ENCODE assay signal across 8 cellular contexts in the genomic region with DNA sequence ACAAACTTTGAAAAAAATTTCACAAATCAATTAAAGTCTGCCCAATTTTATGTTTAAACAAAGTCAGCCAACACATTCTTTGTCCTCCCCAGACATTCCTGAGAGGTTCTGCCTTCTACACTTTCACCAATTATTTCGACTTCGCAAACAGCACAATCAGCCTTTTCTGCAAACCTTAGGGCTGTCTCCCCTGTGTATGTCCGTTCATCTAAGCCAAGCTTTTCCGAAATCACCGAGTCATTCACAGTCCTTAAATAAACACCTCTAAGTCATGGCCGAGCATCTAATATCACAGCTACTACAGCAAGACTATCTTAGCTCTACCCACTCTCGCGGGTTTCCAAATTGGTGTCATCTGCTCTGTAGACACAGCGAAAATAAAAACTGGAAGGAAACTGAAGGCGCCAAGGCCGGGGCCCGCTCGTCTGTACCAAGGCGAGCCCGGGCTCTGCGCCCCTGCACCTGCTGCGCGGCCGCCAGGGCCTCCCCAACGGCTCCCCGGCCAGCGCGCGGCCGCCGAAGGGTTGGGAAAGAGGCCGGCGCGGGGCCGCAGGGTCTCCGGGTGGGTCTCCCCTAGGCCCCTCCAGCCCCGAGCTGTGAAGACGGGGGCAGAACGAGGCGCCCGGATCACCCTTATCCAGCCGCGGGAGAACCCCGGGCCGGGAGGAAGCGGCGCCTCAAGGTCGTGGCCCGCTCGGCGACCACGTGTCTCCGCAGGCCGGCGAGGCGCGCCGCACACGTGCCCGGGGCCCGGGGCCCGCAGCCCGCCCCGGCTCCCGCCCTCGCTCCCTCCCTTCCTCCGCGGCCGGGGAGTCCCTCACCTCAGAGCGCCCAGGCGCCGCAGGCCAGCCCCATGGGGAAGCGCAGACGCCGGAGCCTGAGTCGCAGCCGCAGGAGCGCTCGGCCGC. TPM values are rescaled to one million over a fixed set of nuclear protein-coding genes. Genes with fewer than 3 reads are reported as not detected.
DNase-seq lines count a peak whose midpoint lies in the region; ATAC-seq and TF ChIP-seq lines count a peak whose summit lies in the region.

No MANE protein-coding gene starts in this region.

- H3K9ac ChIP-seq in colonic mucosa (ENCODE audit: low read depth in 2 of 2, low read length in 2 of 2), result peak overlapping the region; percentile 65 to 88

- ATAC-seq in GM21360 (IDR thresholded peaks at IDR 0.05; ENCODE audit: unreplicated experiment) (peak; percentile 40), HG03575 (IDR thresholded peaks at IDR 0.05; ENCODE audit: extremely low read depth, insufficient number of reproducible peaks, low FRiP score, unreplicated experiment) (peak; percentile 14)

- H3K36me3 ChIP-seq in SJCRH30 (peaks cover 27% of the 10 kb centered on the region), colonic mucosa (peaks cover under 1% of the 10 kb centered on the region)

- peak overlapping the region; percentile 73 for H3K27ac ChIP-seq in SJCRH30
- H3K27ac ChIP-seq in colonic mucosa, result peak overlapping the region; percentile 91

- intact Hi-C loops in colonic mucosa (cut with DNase I) (no loop called here), lower leg skin (cut with DNase I; ENCODE audit: low total_unique reads) (no loop called here)

- peak overlapping the region; percentile 78 for H3K4me3 ChIP-seq in SJCRH30
- H3K4me3 ChIP-seq in colonic mucosa, result peak overlapping the region; percentile 69
- H3K4me3 ChIP-seq in lower leg skin (ENCODE audit: low read depth, poor library complexity, severe bottlenecking), result peak overlapping the region; percentile 55

- peaks cover 18% of the 10 kb centered on the region for H3K4me1 ChIP-seq in SJCRH30
- H3K4me1 ChIP-seq in colonic mucosa, result peaks cover 6% of the 10 kb centered on the region

- TF ChIP-seq POLR2A in lower leg skin (IDR thresholded peaks at IDR 0.05), result no peak

- 17 to 37% methylated on average over 22 to 57 of the region's 75 CpGs for WGBS in lower leg skin, 2 donors

- no peaks in the 10 kb centered on the region; the same call in 1 of the 2 replicates for H3K9me3 ChIP-seq in SJCRH30 (replicated peaks)
- no peaks in the 10 kb centered on the region for H3K9me3 ChIP-seq in colonic mucosa

- TF ChIP-seq CTCF in colonic mucosa (IDR thresholded peaks at IDR 0.05), result no peak
- TF ChIP-seq CTCF in lower leg skin (IDR thresholded peaks at IDR 0.05), result no peak

- peak; percentile 67 for DNase-seq in ELF-1 (ENCODE audit: low read depth, low spot score)
- peak; percentile 45 to 69 for DNase-seq in SJCRH30
- peak; percentile 58 for DNase-seq in colonic mucosa
- DNase-seq in lower leg skin (ENCODE audit: low spot score in 2 of 2), result peak in 1 of 2 donors; percentile 91
- peak; percentile 15 for DNase-seq in stimulated activated CD8-positive, alpha-beta memory T cell treated with anti-CD3 and anti-CD28 coated beads, Interleukin-4, amount 100 ng/mL, for 24 hours (ENCODE audit: low read depth)
- DNase-seq in activated CD8-positive, alpha-beta memory T cell treated with anti-CD3 and anti-CD28 coated beads, Interleukin-2, amount 50 U/mL, for 48 hours, result no peak

- H3K27me3 ChIP-seq in SJCRH30 (no peaks in the 10 kb centered on the region), colonic mucosa (no peaks in the 10 kb centered on the region)

RNA-seq across cellular contexts. Expression of a gene that starts 0.6 kb away (rescaled TPM):
- total RNA-seq in SJCRH30 (2014; rRNA removed; shearing (Covaris generic)), result 362 and 380 TPM in 2 replicates
- total RNA-seq in colonic mucosa, result 100 to 1,000 TPM in 1 of 2 donors, 10 to 100 TPM in 1; 45.8 to 107 TPM
- 10 to 100 TPM; 11.5 to 19.7 (median 17.8) TPM for total RNA-seq in lower leg skin
